36 cellular contexts compared by ENCODE assay signal in genomic region chr15:62736756-62737155, GRCh38.
"Had no signal": no experiment of that assay in that cellular context is flagged by ENCODE, and none has a peak within 500 bp of the region (broad histone marks: within the 10 kb centered on the region; RNA-seq: fewer than 3 reads in every experiment).

No MANE protein-coding gene starts in this region.

- H3K4me1 ChIP-seq: adrenal gland had no signal

- DNase-seq: activated B cell treated with CpG ODN at 0.5 μM for 24 hours; activated CD4-positive, alpha-beta memory T cell treated with anti-CD3 and anti-CD28 coated beads for 36 hours; activated CD4-positive, alpha-beta T cell treated with anti-CD3 and anti-CD28 coated beads for 4 hours; activated CD4-positive, alpha-beta T cell treated with anti-CD3 and anti-CD28 coated beads, Interleukin-2, amount 10 ng/mL, durations not matched to agents 24 days and 14 days; activated CD4-positive, alpha-beta T cell treated with anti-CD3 and anti-CD28 coated beads, Interleukin-2, amount 50 U/mL, for 1 hour; activated CD4-positive, alpha-beta T cell treated with anti-CD3 and anti-CD28 coated beads, Interleukin-2, amount 50 U/mL, for 4 hours; activated CD4-positive, CD25-positive, alpha-beta regulatory T cell treated with anti-CD3 and anti-CD28 coated beads, Interleukin-2, amount 50 U/mL, for 72 hours; activated CD8-positive, alpha-beta memory T cell treated with anti-CD3 and anti-CD28 coated beads, Interleukin-2, amount 50 U/mL, for 4 hours; activated CD8-positive, alpha-beta T cell treated with anti-CD3 and anti-CD28 coated beads for 36 hours; activated effector memory CD4-positive, alpha-beta T cell treated with anti-CD3 and anti-CD28 coated beads, Interleukin-2, amount 50 U/mL, for 16 hours; activated gamma-delta T cell treated with Interleukin-2 at 50 U/mL for 16 hours; activated naive CD4-positive, alpha-beta T cell; activated naive CD4-positive, alpha-beta T cell treated with anti-CD3 and anti-CD28 coated beads for 36 hours; activated naive CD4-positive, alpha-beta T cell treated with anti-CD3 and anti-CD28 coated beads, Interleukin-2, amount 50 U/mL, for 16 hours; activated naive CD8-positive, alpha-beta T cell treated with anti-CD3 and anti-CD28 coated beads for 36 hours; activated T-cell treated with anti-CD3 and anti-CD28 coated beads for 4 hours; activated T-cell treated with anti-CD3 and anti-CD28 coated beads, Interleukin-2, amount 50 U/mL, for 1 hour; activated T-cell treated with anti-CD3 and anti-CD28 coated beads, Interleukin-2, amount 50 U/mL, for 4 hours; activated T-cell treated with anti-CD3 and anti-CD28 coated beads, Interleukin-2, amount 50 U/mL, for 72 hours; adrenal gland; amniotic stem cell; aorta; caudate nucleus; cerebellar nuclear complex; T-helper 1 cell; T-helper 2 cell; T-helper 9 cell had no signal

- H3K27me3 ChIP-seq: adrenal gland, cardiac muscle cell had no signal

- ATAC-seq: activated CD8-positive, alpha-beta T cell treated with anti-CD3 and anti-CD28 coated beads for 36 hours; activated naive CD4-positive, alpha-beta T cell treated with anti-CD3 and anti-CD28 coated beads, Interleukin-2, amount 50 U/mL, for 72 hours; activated T-cell treated with anti-CD3 and anti-CD28 coated beads, Interleukin-2, amount 50 U/mL, for 4 hours; activated T-cell treated with anti-CD3 and anti-CD28 coated beads, Interleukin-2, amount 50 U/mL, for 72 hours; activated T-helper 17 cell treated with anti-CD3 and anti-CD28 coated beads, Interleukin-2, amount 50 U/mL, for 72 hours had no signal

- H3K36me3 ChIP-seq: adrenal gland, cardiac muscle cell had no signal

- H3K4me3 ChIP-seq: adrenal gland, cardiac muscle cell had no signal

- H3K4me3 Mint-ChIP-seq: activated B cell treated with CpG ODN at 0.5 μM for 24 hours; activated CD4-positive, alpha-beta memory T cell treated with anti-CD3 and anti-CD28 coated beads for 36 hours; activated CD4-positive, alpha-beta T cell treated with anti-CD3 and anti-CD28 coated beads, Interleukin-2, amount 10 ng/mL, durations not matched to agents 24 days and 14 days; activated CD8-positive, alpha-beta T cell treated with anti-CD3 and anti-CD28 coated beads for 36 hours; activated naive CD4-positive, alpha-beta T cell treated with anti-CD3 and anti-CD28 coated beads for 36 hours; activated naive CD8-positive, alpha-beta T cell treated with anti-CD3 and anti-CD28 coated beads for 36 hours; activated T-cell treated with anti-CD3 and anti-CD28 coated beads, Interleukin-2, amount 50 U/mL, for 4 hours; activated T-cell treated with anti-CD3 and anti-CD28 coated beads, Interleukin-2, amount 50 U/mL, for 72 hours; activated T-helper 1 cell treated with anti-CD3 and anti-CD28 coated beads, Interleukin-12 subunit alpha, Interleukin-12 subunit beta, Interleukin-2, Interleukin-4 antibody, amounts not matched to agents 30 ng/mL and 10 ng/mL and 1 ng/mL, durations not matched to agents 14 hours and 24 hours and 36 hours; activated T-helper 17 cell treated with anti-CD3 and anti-CD28 coated beads, Interleukin-2, amount 50 U/mL, for 72 hours; brain; central memory CD8-positive, alpha-beta T cell; T-helper 1 cell treated with Interleukin-12 subunit alpha and Interleukin-12 subunit beta and Interleukin-4 antibody, amounts not matched to agents 30 μg/mL and 1 μg/mL, for 36 hours; T-helper 2 cell treated with Interferon-gamma antibody and Interleukin-4, amounts not matched to agents 5 μg/mL and 100 μg/mL, for 36 hours had no signal

- H3K9me3 Mint-ChIP-seq: activated B cell treated with CpG ODN at 0.5 μM for 24 hours; activated CD4-positive, alpha-beta memory T cell treated with anti-CD3 and anti-CD28 coated beads for 36 hours; activated CD4-positive, alpha-beta T cell treated with anti-CD3 and anti-CD28 coated beads, Interleukin-2, amount 10 ng/mL, durations not matched to agents 24 days and 14 days; activated CD8-positive, alpha-beta T cell treated with anti-CD3 and anti-CD28 coated beads for 36 hours; activated naive CD4-positive, alpha-beta T cell treated with anti-CD3 and anti-CD28 coated beads for 36 hours; activated naive CD4-positive, alpha-beta T cell treated with anti-CD3 and anti-CD28 coated beads, Interleukin-2, amount 50 U/mL, for 72 hours; activated naive CD8-positive, alpha-beta T cell treated with anti-CD3 and anti-CD28 coated beads for 36 hours; activated T-cell treated with anti-CD3 and anti-CD28 coated beads, Interleukin-2, amount 50 U/mL, for 4 hours; activated T-cell treated with anti-CD3 and anti-CD28 coated beads, Interleukin-2, amount 50 U/mL, for 72 hours; activated T-helper 1 cell treated with anti-CD3 and anti-CD28 coated beads, Interleukin-12 subunit alpha, Interleukin-12 subunit beta, Interleukin-2, Interleukin-4 antibody, amounts not matched to agents 30 ng/mL and 10 ng/mL and 1 ng/mL, durations not matched to agents 14 hours and 24 hours and 36 hours; activated T-helper 17 cell treated with anti-CD3 and anti-CD28 coated beads, Interleukin-2, amount 50 U/mL, for 72 hours; brain; central memory CD8-positive, alpha-beta T cell; T-helper 1 cell treated with Interleukin-12 subunit alpha and Interleukin-12 subunit beta and Interleukin-4 antibody, amounts not matched to agents 30 μg/mL and 1 μg/mL, for 36 hours; T-helper 2 cell treated with Interferon-gamma antibody and Interleukin-4, amounts not matched to agents 5 μg/mL and 100 μg/mL, for 36 hours had no signal

- H3K27ac ChIP-seq: adrenal gland, cardiac muscle cell, VCaP had no signal

- H3K9me3 ChIP-seq: adrenal gland had no signal

- H3K27ac Mint-ChIP-seq: activated B cell treated with CpG ODN at 0.5 μM for 24 hours; activated CD4-positive, alpha-beta memory T cell treated with anti-CD3 and anti-CD28 coated beads for 36 hours; activated CD4-positive, alpha-beta T cell treated with anti-CD3 and anti-CD28 coated beads, Interleukin-2, amount 10 ng/mL, durations not matched to agents 24 days and 14 days; activated CD8-positive, alpha-beta T cell treated with anti-CD3 and anti-CD28 coated beads for 36 hours; activated naive CD4-positive, alpha-beta T cell treated with anti-CD3 and anti-CD28 coated beads for 36 hours; activated naive CD8-positive, alpha-beta T cell treated with anti-CD3 and anti-CD28 coated beads for 36 hours; activated T-cell treated with anti-CD3 and anti-CD28 coated beads, Interleukin-2, amount 50 U/mL, for 72 hours; activated T-helper 1 cell treated with anti-CD3 and anti-CD28 coated beads, Interleukin-12 subunit alpha, Interleukin-12 subunit beta, Interleukin-2, Interleukin-4 antibody, amounts not matched to agents 30 ng/mL and 10 ng/mL and 1 ng/mL, durations not matched to agents 14 hours and 24 hours and 36 hours; activated T-helper 17 cell treated with anti-CD3 and anti-CD28 coated beads, Interleukin-2, amount 50 U/mL, for 72 hours; T-helper 1 cell treated with Interleukin-12 subunit alpha and Interleukin-12 subunit beta and Interleukin-4 antibody, amounts not matched to agents 30 μg/mL and 1 μg/mL, for 36 hours; T-helper 2 cell treated with Interferon-gamma antibody and Interleukin-4, amounts not matched to agents 5 μg/mL and 100 μg/mL, for 36 hours had no signal

- H3K27me3 Mint-ChIP-seq: activated naive CD8-positive, alpha-beta T cell treated with anti-CD3 and anti-CD28 coated beads for 36 hours had no signal

- H3K4me1 Mint-ChIP-seq: activated B cell treated with CpG ODN at 0.5 μM for 24 hours; activated CD4-positive, alpha-beta T cell treated with anti-CD3 and anti-CD28 coated beads, Interleukin-2, amount 10 ng/mL, durations not matched to agents 24 days and 14 days; activated naive CD8-positive, alpha-beta T cell treated with anti-CD3 and anti-CD28 coated beads for 36 hours; activated T-helper 17 cell treated with anti-CD3 and anti-CD28 coated beads, Interleukin-2, amount 50 U/mL, for 72 hours; central memory CD8-positive, alpha-beta T cell had no signal

- H3K36me3 Mint-ChIP-seq: activated CD4-positive, alpha-beta memory T cell treated with anti-CD3 and anti-CD28 coated beads for 36 hours; activated naive CD4-positive, alpha-beta T cell treated with anti-CD3 and anti-CD28 coated beads, Interleukin-2, amount 50 U/mL, for 72 hours had no signal
